ENCODE assay signal across 8 cellular contexts in the genomic region with DNA sequence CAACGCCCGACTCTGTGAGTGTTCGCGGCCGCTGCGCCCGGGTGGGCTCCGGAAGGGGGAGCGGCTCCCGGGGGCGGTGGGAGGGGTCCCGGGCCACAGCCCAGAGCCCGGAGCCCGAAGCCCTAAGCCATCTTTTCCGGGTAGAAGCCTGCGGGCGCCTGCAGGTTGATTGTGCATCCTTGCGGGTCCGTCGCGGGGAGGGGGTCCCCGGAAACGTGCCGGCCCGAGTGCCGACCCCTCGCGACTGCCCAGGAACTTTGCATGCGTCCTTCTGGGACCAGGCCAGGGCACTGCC. TPM values are rescaled to one million over a fixed set of nuclear protein-coding genes. Genes with fewer than 3 reads are reported as not detected.
DNase-seq lines count a peak whose midpoint lies in the region; ATAC-seq and TF ChIP-seq lines count a peak whose summit lies in the region.

No MANE protein-coding gene starts in this region.

- peak overlapping the region; percentile 89 for H3K27ac Mint-ChIP-seq in memory B cell

- H3K27ac ChIP-seq in colonic mucosa = peak overlapping the region; percentile 68

- DNase-seq in NCI-H82 (lab: John Stamatoyannopoulos, UW) (peak; percentile 78), NCI-H82 treated with DMSO at 0.1 percent for 48 hours (lab: John Stamatoyannopoulos, UW; ENCODE audit: unreplicated experiment) (no peak), T-helper 22 cell (ENCODE audit: low read depth) (peak; percentile 61), colonic mucosa (peak; percentile 55), memory B cell (ENCODE audit: low spot score in 2 of 2) (no peak), COLO668 (lab: John Stamatoyannopoulos, UW; ENCODE audit: unreplicated experiment) (no peak)
- peak; percentile 24 to 37 for DNase-seq in stimulated activated CD8-positive, alpha-beta memory T cell treated with anti-CD3 and anti-CD28 coated beads, Interleukin-4, amount 100 ng/mL, for 1 hour (ENCODE audit: low read depth in 2 of 2, low spot score in 1 of 2)

- intact Hi-C loops in colonic mucosa (cut with DNase I) = no loop called here

- H3K27me3 ChIP-seq in colonic mucosa = no peaks in the 10 kb centered on the region

- no peaks in the 10 kb centered on the region for H3K36me3 Mint-ChIP-seq in memory B cell

- TF ChIP-seq CTCF in colonic mucosa (IDR thresholded peaks at IDR 0.05) = no peak

- no peaks in the 10 kb centered on the region for H3K36me3 ChIP-seq in colonic mucosa

- peak overlapping the region; percentile 82 to 85 for H3K9ac ChIP-seq in colonic mucosa (ENCODE audit: low read depth in 2 of 2, low read length in 2 of 2)

- H3K4me3 ChIP-seq in colonic mucosa = peak overlapping the region; percentile 82

- no peaks in the 10 kb centered on the region for H3K4me1 ChIP-seq in colonic mucosa

- no peaks in the 10 kb centered on the region for H3K9me3 ChIP-seq in colonic mucosa

- H3K4me3 Mint-ChIP-seq in memory B cell = peak overlapping the region; percentile 85

- peaks cover 4% of the 10 kb centered on the region for H3K27me3 Mint-ChIP-seq in memory B cell

- ATAC-seq in HG03378 (IDR thresholded peaks at IDR 0.05; ENCODE audit: unreplicated experiment) (peak; percentile 23), memory B cell (ENCODE audit: low read depth) (no peak)

- no peaks in the 10 kb centered on the region for H3K9me3 Mint-ChIP-seq in memory B cell

- H3K4me1 Mint-ChIP-seq in memory B cell = peaks cover 40% of the 10 kb centered on the region

RNA-seq across cellular contexts. Expression of a gene that starts 0.4 kb away (rescaled TPM):
- 10 to 100 TPM; 30.3 to 55.2 TPM for total RNA-seq in colonic mucosa

RNA-seq across cellular contexts. Expression of a gene that starts 33.1 kb away (rescaled TPM):
- 10 to 100 TPM; 35.7 to 40.5 TPM for total RNA-seq in colonic mucosa

RNA-seq across cellular contexts. Expression of a gene that starts 33.2 kb away (rescaled TPM):
- total RNA-seq in colonic mucosa = 10 to 100 TPM; 21.7 to 24.8 TPM

RNA-seq across cellular contexts. Expression of a gene that starts 57.5 kb away (rescaled TPM):
- total RNA-seq in colonic mucosa = not detected

RNA-seq across cellular contexts. Expression of a gene that starts 58.9 kb away (rescaled TPM):
- total RNA-seq in colonic mucosa = not detected

Comparison
In these comparisons a context has a peak if more than half of its experiments do, and no peak if none do; other contexts are left out.
1. DNase-seq: peak in NCI-H82 (single experiment), T-helper 22 cell (single experiment), colonic mucosa (single experiment) and stimulated activated CD8-positive, alpha-beta memory T cell treated with anti-CD3 and anti-CD28 coated beads, Interleukin-4, amount 100 ng/mL, for 1 hour (2 of 2); none in NCI-H82 treated with DMSO at 0.1 percent for 48 hours (single experiment), memory B cell (0 of 2) and COLO668 (single experiment).